ENCODE assay signal across 23 cellular contexts in the genomic region with DNA sequence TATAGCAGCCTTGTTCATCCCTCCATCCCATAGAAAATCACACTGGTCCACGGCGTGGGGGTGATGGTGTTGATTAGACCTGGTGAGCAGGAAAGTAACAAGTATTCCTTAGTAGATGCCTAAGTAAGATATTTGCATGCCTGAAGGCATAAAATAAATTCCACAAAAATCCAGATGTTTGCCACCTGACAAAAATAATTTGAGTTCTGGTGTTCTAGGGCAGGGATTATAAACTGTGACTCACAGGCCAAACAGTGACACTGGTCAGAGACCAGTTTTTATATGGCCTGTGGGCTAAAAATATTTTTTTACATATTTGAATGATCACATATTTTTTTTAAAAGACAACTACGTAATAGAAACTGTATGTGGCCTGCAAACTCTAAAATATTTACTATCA.
"Had no signal": no experiment of that assay in that cellular context is flagged by ENCODE, and none has a peak within 500 bp of the region (broad histone marks: within the 10 kb centered on the region; RNA-seq: fewer than 3 reads in every experiment).

No MANE protein-coding gene starts in this region.

- H3K4me3 Mint-ChIP-seq: activated CD4-positive, alpha-beta memory T cell treated with anti-CD3 and anti-CD28 coated beads, Interleukin-2, amount 10 ng/mL, durations not matched to agents 7 days and 5 days; activated CD4-positive, alpha-beta T cell treated with anti-CD3 and anti-CD28 coated beads for 36 hours; activated CD8-positive, alpha-beta memory T cell treated with anti-CD3 and anti-CD28 coated beads, Interleukin-2, amount 10 ng/mL, durations not matched to agents 7 days and 5 days; activated naive CD4-positive, alpha-beta T cell treated with anti-CD3 and anti-CD28 coated beads for 36 hours; nephron progenitor cell had no signal

- DNase-seq: activated CD4-positive, alpha-beta memory T cell treated with anti-CD3 and anti-CD28 coated beads, Interleukin-2, amount 10 ng/mL, durations not matched to agents 7 days and 5 days; activated CD4-positive, alpha-beta T cell treated with anti-CD3 and anti-CD28 coated beads for 36 hours; activated CD8-positive, alpha-beta memory T cell treated with anti-CD3 and anti-CD28 coated beads, Interleukin-2, amount 10 ng/mL, durations not matched to agents 7 days and 5 days; activated naive CD4-positive, alpha-beta T cell treated with anti-CD3 and anti-CD28 coated beads for 36 hours; activated T-cell treated with anti-CD3 and anti-CD28 coated beads, Interleukin-2, amount 50 U/mL, for 1 hour; aorta; brain microvascular endothelial cell; central memory CD4-positive, alpha-beta T cell; colonic mucosa; erythroblast; gastrocnemius medialis; head of caudate nucleus; left lung; midbrain; nephron progenitor cell; occipital lobe; retina; stimulated activated CD8-positive, alpha-beta memory T cell treated with anti-CD3 and anti-CD28 coated beads, Interleukin-4, amount 100 ng/mL, for 48 hours; stimulated activated naive CD8-positive, alpha-beta T cell treated with anti-CD3 and anti-CD28 coated beads, Interleukin-15, Interleukin-2, amounts not matched to agents 100 U/mL and 50 U/mL, for 24 hours; T-helper 2 cell; transverse colon; WERI-Rb-1 had no signal

- H3K9me3 ChIP-seq: colonic mucosa, gastrocnemius medialis, left lung, suprapubic skin, transverse colon had no signal

- H3K36me3 Mint-ChIP-seq: activated CD8-positive, alpha-beta memory T cell treated with anti-CD3 and anti-CD28 coated beads, Interleukin-2, amount 10 ng/mL, durations not matched to agents 7 days and 5 days had no signal

- H3K27me3 Mint-ChIP-seq: activated CD4-positive, alpha-beta memory T cell treated with anti-CD3 and anti-CD28 coated beads, Interleukin-2, amount 10 ng/mL, durations not matched to agents 7 days and 5 days; activated CD8-positive, alpha-beta memory T cell treated with anti-CD3 and anti-CD28 coated beads, Interleukin-2, amount 10 ng/mL, durations not matched to agents 7 days and 5 days had no signal

- H3K27ac Mint-ChIP-seq: activated CD4-positive, alpha-beta memory T cell treated with anti-CD3 and anti-CD28 coated beads, Interleukin-2, amount 10 ng/mL, durations not matched to agents 7 days and 5 days; activated CD4-positive, alpha-beta T cell treated with anti-CD3 and anti-CD28 coated beads for 36 hours; activated CD8-positive, alpha-beta memory T cell treated with anti-CD3 and anti-CD28 coated beads, Interleukin-2, amount 10 ng/mL, durations not matched to agents 7 days and 5 days; activated naive CD4-positive, alpha-beta T cell treated with anti-CD3 and anti-CD28 coated beads for 36 hours; nephron progenitor cell had no signal

- H3K4me1 ChIP-seq: colonic mucosa, gastrocnemius medialis, left lung, suprapubic skin, transverse colon had no signal

- ATAC-seq: activated CD4-positive, alpha-beta T cell treated with anti-CD3 and anti-CD28 coated beads for 36 hours; activated CD8-positive, alpha-beta memory T cell treated with anti-CD3 and anti-CD28 coated beads, Interleukin-2, amount 10 ng/mL, durations not matched to agents 7 days and 5 days; gastrocnemius medialis; left lung; stimulated activated naive CD8-positive, alpha-beta T cell treated with anti-CD3 and anti-CD28 coated beads, Interleukin-15, Interleukin-2, amounts not matched to agents 100 U/mL and 50 U/mL, for 24 hours had no signal

- H3K27me3 ChIP-seq: brain microvascular endothelial cell, colonic mucosa, gastrocnemius medialis, left lung, suprapubic skin, transverse colon had no signal

- H3K9me3 Mint-ChIP-seq: activated CD4-positive, alpha-beta memory T cell treated with anti-CD3 and anti-CD28 coated beads, Interleukin-2, amount 10 ng/mL, durations not matched to agents 7 days and 5 days; activated naive CD4-positive, alpha-beta T cell treated with anti-CD3 and anti-CD28 coated beads for 36 hours; nephron progenitor cell had no signal

- H3K4me1 Mint-ChIP-seq: activated CD4-positive, alpha-beta memory T cell treated with anti-CD3 and anti-CD28 coated beads, Interleukin-2, amount 10 ng/mL, durations not matched to agents 7 days and 5 days; activated CD4-positive, alpha-beta T cell treated with anti-CD3 and anti-CD28 coated beads for 36 hours; activated CD8-positive, alpha-beta memory T cell treated with anti-CD3 and anti-CD28 coated beads, Interleukin-2, amount 10 ng/mL, durations not matched to agents 7 days and 5 days; nephron progenitor cell had no signal

- H3K4me3 ChIP-seq: colonic mucosa, gastrocnemius medialis, left lung, suprapubic skin, transverse colon had no signal

- H3K36me3 ChIP-seq: brain microvascular endothelial cell, colonic mucosa, gastrocnemius medialis, left lung, suprapubic skin, transverse colon, WERI-Rb-1 had no signal

- H3K27ac ChIP-seq: brain microvascular endothelial cell, colonic mucosa, gastrocnemius medialis, left lung, suprapubic skin, transverse colon, WERI-Rb-1 had no signal
